ENCODE assay signal across 8 cellular contexts in the genomic region with DNA sequence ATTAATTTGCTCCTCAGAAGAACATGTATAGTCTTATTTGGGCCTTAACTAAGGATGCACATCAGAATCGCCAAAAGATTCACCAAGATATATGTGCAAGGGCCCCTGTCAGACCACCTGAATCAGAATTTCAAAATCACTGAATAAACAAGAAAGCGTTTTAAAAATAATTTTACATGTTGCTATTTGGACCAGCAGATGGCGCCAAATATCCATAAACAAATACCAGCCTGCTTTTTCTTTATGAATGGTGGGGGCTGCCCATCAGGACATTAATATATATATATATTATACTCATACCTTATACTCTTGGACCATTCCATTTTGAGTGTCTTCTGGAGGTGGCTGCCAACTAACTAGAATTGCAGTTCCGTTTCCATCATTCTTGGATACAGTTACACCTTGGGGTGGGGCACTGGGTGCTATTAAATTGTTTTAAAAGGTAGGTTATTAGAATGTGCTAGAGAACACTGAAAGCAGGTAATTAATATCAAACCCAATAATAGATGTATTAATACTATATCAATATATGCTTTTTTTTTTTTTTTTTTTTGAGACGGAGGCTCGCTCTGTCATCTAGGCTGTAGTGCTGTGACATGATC.
DNase-seq lines count a peak whose midpoint lies in the region; ATAC-seq and TF ChIP-seq lines count a peak whose summit lies in the region.

No MANE protein-coding gene starts in this region.

- H2BK15ac ChIP-seq in neuronal stem cell (ENCODE audit: low read length) = no peak overlapping the region

- H3F3A ChIP-seq in OCI-LY1 (ENCODE audit: insufficient read depth, low read length) = no peaks in the 10 kb centered on the region

- H3K4me1 ChIP-seq in OCI-LY1 (ENCODE audit: insufficient read depth, low read length, severe bottlenecking) (no peaks in the 10 kb centered on the region), neuronal stem cell (ENCODE audit: control insufficient read depth in 2 of 2, insufficient read depth in 1 of 2, low read depth in 1 of 2, low read length in 2 of 2) (peaks cover 0 to 2% of the 10 kb centered on the region in 2 donors)

- no peak overlapping the region for H4K91ac ChIP-seq in neuronal stem cell (ENCODE audit: low read depth, low read length, poor library complexity)

- no peak overlapping the region for H3K4me2 ChIP-seq in OCI-LY1 (ENCODE audit: low read length)
- no peak overlapping the region for H3K4me2 ChIP-seq in neuronal stem cell (ENCODE audit: insufficient read depth, low read length, poor library complexity, severe bottlenecking)

- H3K14ac ChIP-seq in neuronal stem cell (ENCODE audit: low read length) = no peak overlapping the region

- H2BK12ac ChIP-seq in neuronal stem cell (ENCODE audit: low read length) = no peak overlapping the region

- H3K27ac ChIP-seq in OCI-LY1 (ENCODE audit: low read depth, low read length, poor library complexity, severe bottlenecking) (no peak overlapping the region), neuronal stem cell (replicated peaks; ENCODE audit: low read length) (no peak overlapping the region)

- H2BK120ac ChIP-seq in neuronal stem cell (ENCODE audit: low read depth, low read length) = no peak overlapping the region

- TF ChIP-seq CTCF in GM10266 (IDR thresholded peaks at IDR 0.05; ENCODE audit: control insufficient read depth, insufficient read depth, low read depth, missing control alignments) (peak; percentile 47), OCI-LY1 (IDR thresholded peaks at IDR 0.05; ENCODE audit: low read length) (peak; percentile 43; the same call in 1 of the 2 replicates)

- H2AK5ac ChIP-seq in neuronal stem cell (ENCODE audit: low read depth, low read length) = no peak overlapping the region

- no peaks in the 10 kb centered on the region for H3K79me1 ChIP-seq in neuronal stem cell (ENCODE audit: low read depth, low read length)

- H3K9ac ChIP-seq in OCI-LY1 (ENCODE audit: low read length) (no peak overlapping the region), neuronal stem cell (ENCODE audit: low read depth, low read length, poor library complexity) (no peak overlapping the region)

- peak; percentile 60 for DNase-seq in Ammon's horn (ENCODE audit: low spot score)
- no peak for DNase-seq in GM10266 (ENCODE audit: extremely low spot score)
- DNase-seq in effector CD8-positive, alpha-beta T cell (lab: John Stamatoyannopoulos, UW) = peak; percentile 11
- peak; percentile 39 for DNase-seq in neuronal stem cell (ENCODE audit: low spot score)

- ATAC-seq in HG02938 (IDR thresholded peaks at IDR 0.05; ENCODE audit: unreplicated experiment) (no peak), GM21619 (IDR thresholded peaks at IDR 0.05; ENCODE audit: unreplicated experiment) (no peak), GM18498 (IDR thresholded peaks at IDR 0.05; ENCODE audit: unreplicated experiment) (no peak)

- WGBS in neuronal stem cell (ENCODE audit: extremely low coverage in 2 of 2, insufficient read length in 2 of 2, insufficient replicate concordance in 1 of 2), 2 donors = no CpG with 5 or more reads among the region's 6 CpGs

- no peaks in the 10 kb centered on the region for H3K36me3 ChIP-seq in OCI-LY1 (ENCODE audit: insufficient read depth, low read length)
- H3K36me3 ChIP-seq in neuronal stem cell (replicated peaks in 1 of 2; ENCODE audit: control insufficient read depth in 2 of 2, insufficient read depth in 2 of 2, low read length in 2 of 2) = peaks cover 9 to 35% of the 10 kb centered on the region in 2 donors

- H3K9me2 ChIP-seq in OCI-LY1 (ENCODE audit: low read depth, low read length) = no peaks in the 10 kb centered on the region

- H3K4ac ChIP-seq in neuronal stem cell (ENCODE audit: low read length) = no peak overlapping the region

- no peak overlapping the region for H2BK5ac ChIP-seq in neuronal stem cell (ENCODE audit: low read length)

- no peaks in the 10 kb centered on the region for H4K20me1 ChIP-seq in OCI-LY1 (ENCODE audit: insufficient read depth, low read length)

- no peak overlapping the region for H4K8ac ChIP-seq in neuronal stem cell (ENCODE audit: low read depth, low read length)

- H3K27me3 ChIP-seq in OCI-LY1 (ENCODE audit: insufficient read depth, low read length) = no peaks in the 10 kb centered on the region
- no peaks in the 10 kb centered on the region for H3K27me3 ChIP-seq in neuronal stem cell (ENCODE audit: control insufficient read depth in 3 of 3, insufficient read depth in 3 of 3, low read depth in 1 of 3, low read length in 3 of 3)

- H3K4me3 ChIP-seq in OCI-LY1 (ENCODE audit: low read depth, low read length, poor library complexity, severe bottlenecking) (no peak overlapping the region), neuronal stem cell (ENCODE audit: low read length in 2 of 2) (no peak overlapping the region)

- H3K9me3 ChIP-seq in OCI-LY1 (ENCODE audit: low read length) (no peaks in the 10 kb centered on the region), neuronal stem cell (replicated peaks in 1 of 2; ENCODE audit: control insufficient read depth in 2 of 2, insufficient read depth in 1 of 2, low read depth in 1 of 2, low read length in 2 of 2) (peaks cover 0 to 2% of the 10 kb centered on the region in 2 donors)

- no peak overlapping the region for H3K18ac ChIP-seq in neuronal stem cell (ENCODE audit: low read length)

- H3K23ac ChIP-seq in neuronal stem cell (ENCODE audit: low read depth, low read length, poor library complexity) = no peak overlapping the region

- no peaks in the 10 kb centered on the region for H3K79me2 ChIP-seq in OCI-LY1 (ENCODE audit: insufficient read depth, low read length)

- no peak overlapping the region for H2AFZ ChIP-seq in OCI-LY1 (ENCODE audit: low read length)
- no peak overlapping the region for H2AFZ ChIP-seq in neuronal stem cell (ENCODE audit: low read length)
